In the genomic region with DNA sequence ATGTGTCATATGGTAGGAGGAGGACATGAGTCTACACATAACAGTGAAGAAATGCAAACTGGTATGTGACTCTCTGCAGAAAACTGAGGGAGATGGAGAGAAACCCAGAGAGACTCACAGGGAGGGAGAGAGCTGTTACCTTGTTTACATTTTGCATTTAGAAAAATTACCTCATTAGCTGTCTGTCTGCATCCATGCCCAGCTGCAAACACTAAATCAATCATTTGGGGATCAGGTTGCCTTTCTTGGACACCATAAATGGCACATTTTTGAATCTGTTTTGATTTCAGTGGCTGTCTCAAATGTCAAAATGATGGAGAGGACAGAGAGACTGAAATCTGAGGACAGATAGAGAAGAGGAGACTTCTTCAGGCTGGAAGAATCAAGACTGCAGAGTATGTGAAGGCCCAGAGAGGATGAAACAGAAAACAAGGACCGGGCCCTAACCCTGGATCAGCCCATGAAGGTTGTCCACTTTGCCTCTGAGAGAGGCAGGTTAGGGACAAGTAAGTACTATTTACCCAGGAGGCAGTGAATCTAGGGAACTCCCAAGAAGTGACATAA, we compare ENCODE assay signal across 2 cellular contexts.
TF ChIP-seq lines count a peak whose summit lies in the region.

No MANE protein-coding gene starts in this region.

TF ChIP-seq in GM23338, 12 proteins besides CTCF, POLR2A, EP300 and RAD21:
- TF ChIP-seq REST (IDR thresholded peaks at IDR 0.05; ENCODE audit: unreplicated experiment) = no peak
- no peak for TF ChIP-seq STAT1 (IDR thresholded peaks at IDR 0.05; ENCODE audit: unreplicated experiment)
- no peak for TF ChIP-seq ZNF462 (CRISPR knock-in tag; IDR thresholded peaks at IDR 0.05)
- no peak for TF ChIP-seq POLR2AphosphoS5 (IDR thresholded peaks at IDR 0.05; ENCODE audit: low read depth)
- TF ChIP-seq EZH2 (IDR thresholded peaks at IDR 0.05; ENCODE audit: low read depth, unreplicated experiment) = no peak
- no peak for TF ChIP-seq ZNF114 (CRISPR knock-in tag; IDR thresholded peaks at IDR 0.05)

TF ChIP-seq in H1, 55 proteins besides CTCF, POLR2A, EP300 and RAD21 (continued from another document):
- TF ChIP-seq CREB1 (IDR thresholded peaks at IDR 0.05) (no peak), GTF2F1 (IDR thresholded peaks at IDR 0.05; ENCODE audit: borderline replicate concordance, low read depth, low read length) (no peak), YY1 (IDR thresholded peaks at IDR 0.05; ENCODE audit: low read depth, low read length) (no peak), RBBP5 (IDR thresholded peaks at IDR 0.05; ENCODE audit: borderline replicate concordance, low read depth, low read length) (no peak), EGR1 (IDR thresholded peaks at IDR 0.05; ENCODE audit: borderline replicate concordance, low read depth, low read length) (no peak), CHD2 (IDR thresholded peaks at IDR 0.05; ENCODE audit: low read length) (no peak), ATF2 (IDR thresholded peaks at IDR 0.05; ENCODE audit: low read length) (no peak), ASH2L (IDR thresholded peaks at IDR 0.05; ENCODE audit: low read length) (no peak), SIRT6 (IDR thresholded peaks at IDR 0.05; ENCODE audit: low read length) (no peak)
- TF ChIP-seq, protein P1, sequence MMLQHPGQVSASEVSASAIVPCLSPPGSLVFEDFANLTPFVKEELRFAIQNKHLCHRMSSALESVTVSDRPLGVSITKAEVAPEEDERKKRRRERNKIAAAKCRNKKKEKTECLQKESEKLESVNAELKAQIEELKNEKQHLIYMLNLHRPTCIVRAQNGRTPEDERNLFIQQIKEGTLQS (IDR thresholded peaks at IDR 0.05; ENCODE audit: insufficient read depth, low read depth, low read length) = no peak
